Comparison of ENCODE assay signal across 8 cellular contexts in the genomic region with DNA sequence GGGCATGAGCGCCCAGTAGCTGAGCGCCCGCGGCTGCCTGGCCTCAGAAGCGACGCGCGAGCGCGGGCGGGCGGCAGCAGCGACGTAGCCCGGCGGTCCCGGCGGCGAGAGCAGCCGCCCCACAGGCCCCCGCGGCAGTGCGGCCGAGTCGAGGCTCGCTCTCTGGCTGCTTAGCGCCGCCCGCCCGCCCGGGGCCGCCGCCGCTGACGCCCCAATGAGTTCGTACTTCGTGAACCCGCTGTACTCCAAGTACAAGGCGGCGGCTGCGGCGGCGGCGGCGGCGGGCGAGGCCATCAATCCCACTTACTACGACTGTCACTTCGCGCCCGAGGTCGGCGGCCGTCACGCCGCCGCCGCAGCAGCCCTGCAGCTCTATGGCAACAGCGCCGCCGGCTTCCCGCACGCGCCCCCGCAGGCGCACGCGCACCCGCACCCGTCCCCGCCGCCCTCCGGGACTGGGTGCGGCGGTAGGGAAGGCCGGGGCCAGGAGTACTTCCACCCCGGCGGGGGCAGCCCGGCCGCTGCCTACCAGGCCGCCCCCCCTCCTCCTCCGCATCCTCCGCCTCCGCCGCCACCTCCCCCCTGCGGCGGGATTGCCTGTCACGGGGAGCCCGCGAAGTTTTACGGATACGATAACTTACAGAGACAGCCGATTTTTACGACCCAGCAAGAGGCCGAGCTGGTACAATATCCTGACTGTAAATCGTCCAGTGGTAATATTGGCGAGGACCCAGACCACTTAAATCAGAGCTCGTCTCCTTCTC. TPM values are rescaled to one million over a fixed set of nuclear protein-coding genes. Genes with fewer than 3 reads are reported as not detected.
DNase-seq lines count a peak whose midpoint lies in the region; ATAC-seq and TF ChIP-seq lines count a peak whose summit lies in the region.

No MANE protein-coding gene starts in this region.

- H3K9me3 ChIP-seq in right cardiac atrium (ENCODE audit: control insufficient read depth, low read length): no peaks in the 10 kb centered on the region
- no peaks in the 10 kb centered on the region for H3K9me3 ChIP-seq in spleen

- intact Hi-C loops in activated naive CD4-positive, alpha-beta T cell treated with anti-CD3 and anti-CD28 coated beads for 36 hours (cut with micrococcal nuclease): loop anchor here (1.0 to 5.0 kb wide), 3 partner anchors 8 to 684 kb away; no protein-coding TSS in a partner anchor
- intact Hi-C loops in activated CD4-positive, alpha-beta memory T cell treated with anti-CD3 and anti-CD28 coated beads for 36 hours (cut with micrococcal nuclease): loop anchor here (10.0 kb wide), 1 partner anchor 1796 kb away; the partner anchor contains the start of gene SP9
- intact Hi-C loops in right cardiac atrium (cut with DNase I) (loop anchor here in 2 of 4 donors (10.0 kb wide), 2 partner anchors 1004 to 1014 kb away; no protein-coding TSS in a partner anchor), spleen (cut with DNase I; ENCODE audit: low total_unique reads) (no loop called here)

- TF ChIP-seq CTCF in spleen (IDR thresholded peaks at IDR 0.05 in 8 of 11, conservative IDR thresholded peaks at IDR 0.05 in 3 of 11): peak in 1 of 11 experiments; percentile 19

- POLR2A ChIA-PET in activated CD4-positive, alpha-beta memory T cell treated with anti-CD3 and anti-CD28 coated beads for 36 hours (lab: Charles Lee): no interaction called here

- H3K27me3 Mint-ChIP-seq in activated naive CD4-positive, alpha-beta T cell treated with anti-CD3 and anti-CD28 coated beads for 36 hours (ENCODE audit: low read depth): peaks cover 76% of the 10 kb centered on the region
- peaks cover 78% of the 10 kb centered on the region for H3K27me3 Mint-ChIP-seq in activated CD4-positive, alpha-beta memory T cell treated with anti-CD3 and anti-CD28 coated beads for 36 hours

- peak overlapping the region; percentile 55 for H3K4me3 ChIP-seq in right cardiac atrium (ENCODE audit: low read length)
- H3K4me3 ChIP-seq in spleen: peak overlapping the region; percentile 20 to 71 (median 40)

- CTCF ChIA-PET in activated naive CD4-positive, alpha-beta T cell treated with anti-CD3 and anti-CD28 coated beads for 36 hours (lab: Charles Lee): interaction anchor here (0.7 to 2.2 kb wide), 8 partner anchors 10 to 601 kb away, joined by 3 to 11 read pairs (median 3); no protein-coding TSS in a partner anchor
- CTCF ChIA-PET in activated CD4-positive, alpha-beta memory T cell treated with anti-CD3 and anti-CD28 coated beads for 36 hours (lab: Charles Lee): interaction anchor here (0.7 to 4.2 kb wide), 7 partner anchors 10 to 522 kb away, joined by 3 to 18 read pairs (median 11); no protein-coding TSS in a partner anchor

- H3K4me1 ChIP-seq in right cardiac atrium (ENCODE audit: control insufficient read depth, insufficient read depth, low read length) (peaks cover 3% of the 10 kb centered on the region), spleen (peaks cover 0 to 81% (median 48%) of the 10 kb centered on the region in 6 donors)

- H3K4me3 Mint-ChIP-seq in activated naive CD4-positive, alpha-beta T cell treated with anti-CD3 and anti-CD28 coated beads for 36 hours: peak overlapping the region; percentile 52
- H3K4me3 Mint-ChIP-seq in activated CD4-positive, alpha-beta memory T cell treated with anti-CD3 and anti-CD28 coated beads for 36 hours: peak overlapping the region; percentile 41

- H3K36me3 Mint-ChIP-seq in activated naive CD4-positive, alpha-beta T cell treated with anti-CD3 and anti-CD28 coated beads for 36 hours (ENCODE audit: low read depth): no peaks in the 10 kb centered on the region
- peaks cover 3% of the 10 kb centered on the region for H3K36me3 Mint-ChIP-seq in activated CD4-positive, alpha-beta memory T cell treated with anti-CD3 and anti-CD28 coated beads for 36 hours

- TF ChIP-seq POLR2A in spleen (IDR thresholded peaks at IDR 0.05) (no peak), GM18505 (IDR thresholded peaks at IDR 0.05; ENCODE audit: borderline replicate concordance, extremely low read depth, insufficient read depth, insufficient read length) (no peak)

- peak in 1 of 2 donors; percentile 37 for ATAC-seq in right cardiac atrium
- ATAC-seq in GM18505 (IDR thresholded peaks at IDR 0.05; ENCODE audit: unreplicated experiment): no peak
- no peak for ATAC-seq in GM21576 (IDR thresholded peaks at IDR 0.05; ENCODE audit: unreplicated experiment)

- H3K4me1 Mint-ChIP-seq in activated naive CD4-positive, alpha-beta T cell treated with anti-CD3 and anti-CD28 coated beads for 36 hours (ENCODE audit: low read depth): peaks cover 19% of the 10 kb centered on the region
- peaks cover 25% of the 10 kb centered on the region for H3K4me1 Mint-ChIP-seq in activated CD4-positive, alpha-beta memory T cell treated with anti-CD3 and anti-CD28 coated beads for 36 hours (ENCODE audit: low read depth)

- no peaks in the 10 kb centered on the region for H3K9me3 Mint-ChIP-seq in activated naive CD4-positive, alpha-beta T cell treated with anti-CD3 and anti-CD28 coated beads for 36 hours
- H3K9me3 Mint-ChIP-seq in activated CD4-positive, alpha-beta memory T cell treated with anti-CD3 and anti-CD28 coated beads for 36 hours: no peaks in the 10 kb centered on the region

- DNase-seq in activated naive CD4-positive, alpha-beta T cell treated with anti-CD3 and anti-CD28 coated beads for 36 hours: peak; percentile 33
- DNase-seq in activated naive CD4-positive, alpha-beta T cell treated with anti-CD3 and anti-CD28 coated beads, Interleukin-2, amount 50 U/mL, for 16 hours: no peak
- peak; percentile 25 for DNase-seq in activated CD4-positive, alpha-beta memory T cell treated with anti-CD3 and anti-CD28 coated beads for 36 hours
- DNase-seq in right cardiac atrium (peak in 1 of 3 donors; percentile 67), spleen (peak; percentile 84)
- DNase-seq in activated effector memory CD4-positive, alpha-beta T cell treated with Interleukin-2 at 50 U/mL for 16 hours: no peak

- H3K27me3 ChIP-seq in right cardiac atrium (ENCODE audit: control insufficient read depth, insufficient read depth) (peaks cover 16% of the 10 kb centered on the region), spleen (replicated peaks in 1 of 7) (peaks cover 0 to 100% (median 92%) of the 10 kb centered on the region in 7 donors)

- H3K27ac Mint-ChIP-seq in activated naive CD4-positive, alpha-beta T cell treated with anti-CD3 and anti-CD28 coated beads for 36 hours: no peak overlapping the region
- peak overlapping the region; percentile 23 for H3K27ac Mint-ChIP-seq in activated CD4-positive, alpha-beta memory T cell treated with anti-CD3 and anti-CD28 coated beads for 36 hours

- under 1% methylated on average over 98 of the region's 98 CpGs for WGBS in right cardiac atrium
- 1 to 12% (median 4%) methylated on average over 38 to 98 of the region's 98 CpGs for WGBS in spleen, 5 donors

- H3K27ac ChIP-seq in right cardiac atrium (ENCODE audit: low read length) (no peak overlapping the region), spleen (peak overlapping the region; percentile 57 to 93 (median 86))

- no peaks in the 10 kb centered on the region for H3K36me3 ChIP-seq in spleen

RNA-seq across cellular contexts. Expression of gene HOXD8, which starts 0.8 kb away (rescaled TPM):
- not detected for total RNA-seq in activated naive CD4-positive, alpha-beta T cell treated with anti-CD3 and anti-CD28 coated beads for 36 hours
- not detected for total RNA-seq in activated CD4-positive, alpha-beta memory T cell treated with anti-CD3 and anti-CD28 coated beads for 36 hours
- under 1 TPM; 0.11 to 0.39 (median 0.28) TPM for total RNA-seq in right cardiac atrium
- 0.63 TPM for polyA plus RNA-seq in right cardiac atrium
- total RNA-seq in spleen: 10 to 100 TPM; 10.5 to 27.0 (median 16.8) TPM
- polyA plus RNA-seq in spleen: 10 to 100 TPM in 1 of 3 donors, 1 to 10 TPM in 2; 4.7 to 15.7 (median 6.0) TPM

RNA-seq across cellular contexts. Expression of gene HOXD9, which starts 7.8 kb away (rescaled TPM):
- not detected for total RNA-seq in activated naive CD4-positive, alpha-beta T cell treated with anti-CD3 and anti-CD28 coated beads for 36 hours
- total RNA-seq in activated CD4-positive, alpha-beta memory T cell treated with anti-CD3 and anti-CD28 coated beads for 36 hours: not detected
- total RNA-seq in right cardiac atrium (not detected), spleen (1 to 10 TPM; 1.1 to 4.0 (median 2.9) TPM)
- polyA plus RNA-seq in right cardiac atrium (0.09 TPM), spleen (1 to 10 TPM; 1.2 to 3.6 (median 1.5) TPM)

RNA-seq across cellular contexts. Expression of gene HOXD10, which starts 13.8 kb away (rescaled TPM):
- not detected for total RNA-seq in activated naive CD4-positive, alpha-beta T cell treated with anti-CD3 and anti-CD28 coated beads for 36 hours
- total RNA-seq in activated CD4-positive, alpha-beta memory T cell treated with anti-CD3 and anti-CD28 coated beads for 36 hours: not detected
- total RNA-seq in right cardiac atrium (not detected), spleen (not detected)
- polyA plus RNA-seq in right cardiac atrium (not detected), spleen (under 1 TPM in 1 of 3 donors, not detected in 2; 0.06 TPM)

RNA-seq across cellular contexts. Expression of gene HOXD4, which starts 21.0 kb away (rescaled TPM):
- total RNA-seq in activated naive CD4-positive, alpha-beta T cell treated with anti-CD3 and anti-CD28 coated beads for 36 hours: not detected
- total RNA-seq in activated CD4-positive, alpha-beta memory T cell treated with anti-CD3 and anti-CD28 coated beads for 36 hours: not detected
- not detected for total RNA-seq in right cardiac atrium
- polyA plus RNA-seq in right cardiac atrium: 0.29 TPM
- total RNA-seq in spleen: 1 to 10 TPM; 3.9 to 9.8 (median 8.3) TPM
- polyA plus RNA-seq in spleen: 1 to 10 TPM in 2 of 3 donors, under 1 TPM in 1; 0.88 to 5.1 (median 2.1) TPM

RNA-seq across cellular contexts. Expression of gene HOXD11, which starts 23.3 kb away (rescaled TPM):
- not detected for total RNA-seq in activated naive CD4-positive, alpha-beta T cell treated with anti-CD3 and anti-CD28 coated beads for 36 hours
- total RNA-seq in activated CD4-positive, alpha-beta memory T cell treated with anti-CD3 and anti-CD28 coated beads for 36 hours: not detected
- total RNA-seq in right cardiac atrium (not detected), spleen (not detected)
- polyA plus RNA-seq in right cardiac atrium (not detected), spleen (not detected)

Comparison
In these comparisons a context has a peak if more than half of its experiments do, and no peak if none do; other contexts are left out.
1. DNase-seq: peak in activated naive CD4-positive, alpha-beta T cell treated with anti-CD3 and anti-CD28 coated beads for 36 hours (single experiment), activated CD4-positive, alpha-beta memory T cell treated with anti-CD3 and anti-CD28 coated beads for 36 hours (single experiment) and spleen (single experiment); none in activated naive CD4-positive, alpha-beta T cell treated with anti-CD3 and anti-CD28 coated beads, Interleukin-2, amount 50 U/mL, for 16 hours (single experiment) and activated effector memory CD4-positive, alpha-beta T cell treated with Interleukin-2 at 50 U/mL for 16 hours (single experiment).
2. RNA of gene HOXD8, which starts 0.8 kb away (total RNA-seq): 10.5 to 27.0 TPM in spleen; 0.11 to 0.39 TPM in right cardiac atrium, not detected in activated naive CD4-positive, alpha-beta T cell treated with anti-CD3 and anti-CD28 coated beads for 36 hours and not detected in activated CD4-positive, alpha-beta memory T cell treated with anti-CD3 and anti-CD28 coated beads for 36 hours; every median in the first group is over 4 times any median in the second.